In the genomic region with DNA sequence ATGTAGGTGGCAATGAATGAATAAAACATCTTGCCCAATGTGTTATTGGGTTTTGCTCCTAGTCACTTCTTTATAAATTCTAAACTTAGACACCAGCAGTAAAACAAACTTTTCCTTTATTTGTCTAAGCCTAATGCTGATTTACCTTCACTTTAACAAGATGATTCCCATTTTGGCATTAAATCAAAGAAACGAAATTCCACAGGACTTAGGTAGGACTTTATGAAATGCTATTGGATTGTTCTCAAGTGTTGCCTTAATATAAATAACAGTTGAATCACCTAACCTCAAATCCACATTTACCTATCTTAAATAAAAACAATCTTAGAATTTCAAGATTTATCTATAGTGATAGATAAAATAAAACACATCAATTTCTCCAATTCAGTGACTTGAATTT, we compare ENCODE assay signal across 16 cellular contexts.
DNase-seq lines count a peak whose midpoint lies in the region; ATAC-seq, FAIRE-seq and TF ChIP-seq lines count a peak whose summit lies in the region.
"Had no signal": no experiment of that assay in that cellular context is flagged by ENCODE, and none has a peak within 500 bp of the region (broad histone marks: within the 10 kb centered on the region; RNA-seq: fewer than 3 reads in every experiment).

No MANE protein-coding gene starts in this region.

- CTCF ChIA-PET in T-cell (lab: Charles Lee), result no interaction called here

- 0 to 3% methylated on average over 1 of the region's 1 CpG for WGBS in GM23248 (ENCODE audit: low coverage in 1 of 2, low lambda C conversion rate in 2 of 2, missing lambda C conversion rate in 2 of 2), 2 experiments

- H3K9me3 ChIP-seq in RWPE2 (ENCODE audit: severe bottlenecking), result no peaks in the 10 kb centered on the region
- H3K9me3 ChIP-seq in GM23248 (ENCODE audit: low read depth), result no peaks in the 10 kb centered on the region
- H3K9me3 ChIP-seq: BLaER1 had no signal

- H3K27me3 Mint-ChIP-seq in mesothelial cell of epicardium (ENCODE audit: low read depth), result no peaks in the 10 kb centered on the region
- H3K27me3 Mint-ChIP-seq in T-cell, result no peaks in the 10 kb centered on the region
- H3K27me3 Mint-ChIP-seq: CD4-positive, CD25-positive, alpha-beta regulatory T cell had no signal

- H2AFZ ChIP-seq in GM23248, result no peak overlapping the region

- no peaks in the 10 kb centered on the region for H3K79me2 ChIP-seq in GM23248 (ENCODE audit: insufficient read depth)

- H3K27ac ChIP-seq in RWPE2 (ENCODE audit: poor library complexity, severe bottlenecking) (no peak overlapping the region), GM23248 (no peak overlapping the region)
- H3K27ac ChIP-seq: BLaER1 had no signal

- H3K9me2 ChIP-seq in GM23248 (ENCODE audit: insufficient read depth), result no peaks in the 10 kb centered on the region

- no peak overlapping the region for H3K4me2 ChIP-seq in GM23248 (ENCODE audit: unreplicated experiment)
- H3K4me2 ChIP-seq: BLaER1 had no signal

- DNase-seq in NCI-H226, result peak; percentile 59
- no peak for DNase-seq in RWPE2 (ENCODE audit: low spot score)
- DNase-seq in bronchial epithelial cell (ENCODE audit: low read depth), result peak; percentile 54
- no peak for DNase-seq in mesothelial cell of epicardium (ENCODE audit: low spot score in 2 of 2, unreplicated experiment in 2 of 2)
- DNase-seq in HTR-8/SVneo (ENCODE audit: insufficient read length, low spot score), result no peak
- no peak for DNase-seq in T-cell
- no peak for DNase-seq in GM23248
- DNase-seq: AML-193; CD4-positive, CD25-positive, alpha-beta regulatory T cell; DND-41; GDM1; GOT3; H9; IMR-90 had no signal

- no peak overlapping the region for H3K4me3 Mint-ChIP-seq in mesothelial cell of epicardium
- H3K4me3 Mint-ChIP-seq in T-cell, result no peak overlapping the region
- H3K4me3 Mint-ChIP-seq: CD4-positive, CD25-positive, alpha-beta regulatory T cell; H9 had no signal

- TF ChIP-seq CTCF in RWPE2 (IDR thresholded peaks at IDR 0.05; ENCODE audit: poor library complexity, severe bottlenecking) (no peak), bronchial epithelial cell (IDR thresholded peaks at IDR 0.05; ENCODE audit: insufficient read depth, low read length, severe bottlenecking) (no peak), mesothelial cell of epicardium (IDR thresholded peaks at IDR 0.05; ENCODE audit: unreplicated experiment) (no peak)

- no peaks in the 10 kb centered on the region for H3K27me3 ChIP-seq in RWPE2 (ENCODE audit: insufficient read depth, poor library complexity, severe bottlenecking)
- H3K27me3 ChIP-seq in bronchial epithelial cell (ENCODE audit: control insufficient read depth, insufficient read depth, low read length), result no peaks in the 10 kb centered on the region
- H3K27me3 ChIP-seq in GM23248 (replicated peaks; ENCODE audit: insufficient read depth), result no peaks in the 10 kb centered on the region
- H3K27me3 ChIP-seq: BLaER1 had no signal

- no peak overlapping the region for H3K9ac ChIP-seq in GM23248
- H3K9ac ChIP-seq: BLaER1 had no signal

- no peak for FAIRE-seq in bronchial epithelial cell (lab: Jason Lieb, UNC)
- no peak for FAIRE-seq in HTR-8/SVneo (lab: Jason Lieb, UNC)
- FAIRE-seq: GM12892 had no signal

- H3K4me3 ChIP-seq in RWPE2 (ENCODE audit: severe bottlenecking) (no peak overlapping the region), bronchial epithelial cell (ENCODE audit: low read depth, low read length) (no peak overlapping the region), GM23248 (no peak overlapping the region)
- H3K4me3 ChIP-seq: BLaER1 had no signal

- peak; percentile 82 for ATAC-seq in RWPE2 (ENCODE audit: low read depth)
- no peak for ATAC-seq in T-cell (replicated peaks in 1 of 4)

- in situ Hi-C loops in GM23248 (cut with MboI), result no loop called here

- POLR2A ChIA-PET in T-cell (lab: Charles Lee), result no interaction called here

- H3K4me1 Mint-ChIP-seq in mesothelial cell of epicardium (peaks cover 27% of the 10 kb centered on the region), T-cell (no peaks in the 10 kb centered on the region)
- H3K4me1 Mint-ChIP-seq: CD4-positive, CD25-positive, alpha-beta regulatory T cell; H9 had no signal

- no peaks in the 10 kb centered on the region for H4K20me1 ChIP-seq in GM23248 (ENCODE audit: insufficient read depth)
- H4K20me1 ChIP-seq: BLaER1 had no signal

- H3K36me3 ChIP-seq in RWPE2 (ENCODE audit: low read depth), result no peaks in the 10 kb centered on the region
- no peaks in the 10 kb centered on the region for H3K36me3 ChIP-seq in bronchial epithelial cell (ENCODE audit: control insufficient read depth, insufficient read depth, low read length)
- H3K36me3 ChIP-seq in GM23248 (ENCODE audit: low read depth), result no peaks in the 10 kb centered on the region
- H3K36me3 ChIP-seq: BLaER1 had no signal

- peaks cover 22% of the 10 kb centered on the region for H3K4me1 ChIP-seq in RWPE2 (ENCODE audit: insufficient read depth, poor library complexity, severe bottlenecking)
- no peaks in the 10 kb centered on the region for H3K4me1 ChIP-seq in GM23248 (ENCODE audit: insufficient read depth)
- H3K4me1 ChIP-seq: BLaER1 had no signal

- H3F3A ChIP-seq in GM23248 (ENCODE audit: insufficient read depth), result no peaks in the 10 kb centered on the region

- H3K9me3 Mint-ChIP-seq in mesothelial cell of epicardium (no peaks in the 10 kb centered on the region), T-cell (peaks cover 4 to 14% (median 13%) of the 10 kb centered on the region in 3 donors)
- H3K9me3 Mint-ChIP-seq: H9 had no signal

- H3K36me3 Mint-ChIP-seq in mesothelial cell of epicardium (no peaks in the 10 kb centered on the region), T-cell (no peaks in the 10 kb centered on the region)
- H3K36me3 Mint-ChIP-seq: CD4-positive, CD25-positive, alpha-beta regulatory T cell had no signal

- peak overlapping the region; percentile 65 for H3K27ac Mint-ChIP-seq in mesothelial cell of epicardium
- no peak overlapping the region for H3K27ac Mint-ChIP-seq in T-cell
- H3K27ac Mint-ChIP-seq: CD4-positive, CD25-positive, alpha-beta regulatory T cell; H9 had no signal

Comparison
In these comparisons a context has a peak if more than half of its experiments do, and no peak if none do; other contexts are left out.
1. DNase-seq: peak in NCI-H226 (single experiment) and bronchial epithelial cell (single experiment); none in RWPE2 (single experiment), mesothelial cell of epicardium (0 of 2), HTR-8/SVneo (single experiment), T-cell (0 of 34) and GM23248 (single experiment).